Comparison of ENCODE assay signal across 8 cellular contexts in genomic region chr1:229230136-229230892, GRCh38. TPM values are rescaled to one million over a fixed set of nuclear protein-coding genes. Genes with fewer than 3 reads are reported as not detected.
A peak's percentile ranks its signal among the peaks of the same experiment; 100 is the strongest.
DNase-seq lines count a peak whose midpoint lies in the region; ATAC-seq and TF ChIP-seq lines count a peak whose summit lies in the region.

No MANE protein-coding gene starts in this region.

- H3K36me3 ChIP-seq in GM06990 (ENCODE audit: control insufficient read depth, insufficient read depth, low read length) (no peaks in the 10 kb centered on the region), mucosa of stomach (ENCODE audit: control insufficient read depth, insufficient read depth, low read length) (no peaks in the 10 kb centered on the region)

- H3K36me3 Mint-ChIP-seq in WTC11: no peaks in the 10 kb centered on the region
- H3K36me3 Mint-ChIP-seq in immature natural killer cell: no peaks in the 10 kb centered on the region

- H3K9me3 ChIP-seq in mucosa of stomach (ENCODE audit: control insufficient read depth, low read length): no peaks in the 10 kb centered on the region

- H3K4me1 Mint-ChIP-seq in WTC11 (peaks cover 72% of the 10 kb centered on the region), immature natural killer cell (peaks cover 4 to 6% of the 10 kb centered on the region in 2 donors)

- H3K27me3 ChIP-seq in GM06990 (replicated peaks; ENCODE audit: control insufficient read depth, insufficient read depth, low read length) (no peaks in the 10 kb centered on the region; the same call in none of the 2 replicates), mucosa of stomach (ENCODE audit: control insufficient read depth, insufficient read depth, low read length) (no peaks in the 10 kb centered on the region)

- TF ChIP-seq CTCF in GM06990 (IDR thresholded peaks at IDR 0.05; ENCODE audit: insufficient read depth, low read length, poor library complexity, severe bottlenecking): no peak
- TF ChIP-seq CTCF in WTC11 (IDR thresholded peaks at IDR 0.05): no peak

- H3K9ac ChIP-seq in mucosa of stomach (ENCODE audit: low read length): peak overlapping the region; percentile 52

- POLR2A ChIA-PET in WTC11 (lab: Charles Lee): interaction anchor here (0.6 to 1.5 kb wide), 3 partner anchors 27 to 515 kb away, joined by 3 to 5 read pairs (median 3); no protein-coding TSS in a partner anchor

- DNase-seq in GM06990 (ENCODE audit: extremely low read depth, insufficient read length): peak; percentile 44
- no peak for DNase-seq in WTC11 (ENCODE audit: low spot score)
- DNase-seq in central memory CD4-positive, alpha-beta T cell: no peak
- no peak for DNase-seq in activated gamma-delta T cell treated with Interleukin-2 at 50 U/mL for 16 hours
- no peak for DNase-seq in immature natural killer cell

- H3K4me1 ChIP-seq in mucosa of stomach (ENCODE audit: control insufficient read depth, insufficient read depth, low read length): peaks cover 37% of the 10 kb centered on the region

- H3K9me3 Mint-ChIP-seq in WTC11 (no peaks in the 10 kb centered on the region), immature natural killer cell (no peaks in the 10 kb centered on the region)

- peak overlapping the region; percentile 50 for H3K4me3 Mint-ChIP-seq in WTC11
- H3K4me3 Mint-ChIP-seq in immature natural killer cell: no peak overlapping the region

- H3K27ac Mint-ChIP-seq in WTC11: peak overlapping the region; percentile 99
- H3K27ac Mint-ChIP-seq in immature natural killer cell: no peak overlapping the region

- peak; percentile 64 for ATAC-seq in HG03060 (IDR thresholded peaks at IDR 0.05; ENCODE audit: low read depth, unreplicated experiment)
- peak; percentile 9 for ATAC-seq in WTC11
- ATAC-seq in GM19397 (IDR thresholded peaks at IDR 0.05; ENCODE audit: unreplicated experiment): no peak

- peaks cover 5% of the 10 kb centered on the region for H3K27me3 Mint-ChIP-seq in WTC11 (ENCODE audit: low read depth)
- peaks cover 0 to 10% (median 3%) of the 10 kb centered on the region in 3 donors for H3K27me3 Mint-ChIP-seq in immature natural killer cell (ENCODE audit: low read depth in 3 of 3)

- CTCF ChIA-PET in WTC11 (lab: Charles Lee): interaction anchor here (0.5 to 5.6 kb wide), 10 partner anchors 9 to 318 kb away, joined by 3 to 61 read pairs (median 3); no protein-coding TSS in a partner anchor

- H3K4me3 ChIP-seq in GM06990 (replicated peaks; ENCODE audit: low read depth, low read length): no peak overlapping the region
- H3K4me3 ChIP-seq in mucosa of stomach (ENCODE audit: low read length): no peak overlapping the region

TF ChIP-seq in WTC11, 78 proteins besides CTCF, POLR2A, EP300 and RAD21:
- TF ChIP-seq ETV6 (CRISPR knock-in tag; IDR thresholded peaks at IDR 0.05) (0 out of 2 replicates have a peak, but pooled peaks have one; percentile 18), ZNF532 (CRISPR knock-in tag; IDR thresholded peaks at IDR 0.05; ENCODE audit: borderline replicate concordance) (no peak), ERG (CRISPR knock-in tag; IDR thresholded peaks at IDR 0.05) (no peak), GTF2I (CRISPR knock-in tag; conservative IDR thresholded peaks at IDR 0.05) (no peak), ZNF423 (CRISPR knock-in tag; IDR thresholded peaks at IDR 0.05) (peak; percentile 56), ZNF263 (CRISPR knock-in tag; IDR thresholded peaks at IDR 0.05; ENCODE audit: low read depth) (no peak), JAZF1 (CRISPR knock-in tag; IDR thresholded peaks at IDR 0.05) (no peak), AR (CRISPR knock-in tag; IDR thresholded peaks at IDR 0.05) (0 out of 2 replicates have a peak, but pooled peaks have one; percentile 47), FOXP1 (CRISPR knock-in tag; IDR thresholded peaks at IDR 0.05; ENCODE audit: borderline replicate concordance) (0 out of 2 replicates have a peak, but pooled peaks have one; percentile 23), SP1 (CRISPR knock-in tag; conservative IDR thresholded peaks at IDR 0.05) (0 out of 2 replicates have a peak, but pooled peaks have one; percentile 24)

RNA-seq across cellular contexts. Expression of gene RAB4A, which starts 40.6 kb away (rescaled TPM):
- 67.9 to 80.0 TPM (median 79.2 TPM) in 3 replicates for total RNA-seq in WTC11 (2021)
- 10 to 100 TPM; 21.7 to 30.1 (median 22.3) TPM for polyA plus RNA-seq in immature natural killer cell
